ENCODE assay signal across 25 cellular contexts in genomic region chr2:181686566-181687185, GRCh38. TPM values are rescaled to one million over a fixed set of nuclear protein-coding genes. Genes with fewer than 3 reads are reported as not detected.
DNase-seq lines count a peak whose midpoint lies in the region; ATAC-seq, FAIRE-seq and TF ChIP-seq lines count a peak whose summit lies in the region.
"Had no signal": no experiment of that assay in that cellular context is flagged by ENCODE, and none has a peak within 500 bp of the region (broad histone marks: within the 10 kb centered on the region; RNA-seq: fewer than 3 reads in every experiment).

No MANE protein-coding gene starts in this region.

- DNase-seq in COR-L47 (lab: John Stamatoyannopoulos, UW) (peak; percentile 76), GM18507 (ENCODE audit: extremely low spot score, insufficient read length, low read depth) (no peak), NCI-H146 (lab: John Stamatoyannopoulos, UW) (peak; percentile 82), HCEC 1CT (no peak), upper lobe of right lung (no peak), T-helper 9 cell (no peak)
- no peak for DNase-seq in naive thymus-derived CD8-positive, alpha-beta T cell
- DNase-seq: activated CD4-positive, alpha-beta T cell treated with anti-CD3 and anti-CD28 coated beads, Interleukin-2, amount 10 ng/mL, durations not matched to agents 24 days and 14 days; activated naive CD8-positive, alpha-beta T cell treated with anti-CD3 and anti-CD28 coated beads for 36 hours; heart left ventricle; left cardiac atrium; naive B cell; NCI-H526 treated with DMSO at 0.1 percent for 48 hours; SJCRH30; spleen; stimulated activated CD4-positive, alpha-beta T cell treated with anti-CD3 and anti-CD28 coated beads, Interleukin-4, amount 100 ng/mL, for 1 hour; stimulated activated naive CD4-positive, alpha-beta T cell; T-helper 1 cell had no signal

- intact Hi-C loops in upper lobe of right lung (cut with DNase I), result no loop called here

- no peaks in the 10 kb centered on the region for H3K27me3 ChIP-seq in OCI-LY3 (ENCODE audit: low read depth, low read length)
- H3K27me3 ChIP-seq in upper lobe of right lung, result peaks cover 54% of the 10 kb centered on the region
- H3K27me3 ChIP-seq: SJCRH30 had no signal

- no peak for ATAC-seq in upper lobe of right lung
- no peak for ATAC-seq in naive thymus-derived CD8-positive, alpha-beta T cell
- ATAC-seq: heart left ventricle, left cardiac atrium had no signal

- no peak overlapping the region for H3K27ac Mint-ChIP-seq in naive thymus-derived CD8-positive, alpha-beta T cell
- H3K27ac Mint-ChIP-seq: activated CD4-positive, alpha-beta T cell treated with anti-CD3 and anti-CD28 coated beads, Interleukin-2, amount 10 ng/mL, durations not matched to agents 24 days and 14 days; activated naive CD8-positive, alpha-beta T cell treated with anti-CD3 and anti-CD28 coated beads for 36 hours; naive B cell had no signal

- peaks cover 0 to 5% (median 2%) of the 10 kb centered on the region in 3 donors for H3K36me3 Mint-ChIP-seq in naive thymus-derived CD8-positive, alpha-beta T cell
- H3K36me3 Mint-ChIP-seq: activated naive CD8-positive, alpha-beta T cell treated with anti-CD3 and anti-CD28 coated beads for 36 hours had no signal

- H3K9me3 ChIP-seq in OCI-LY3 (ENCODE audit: insufficient read depth, low read length) (no peaks in the 10 kb centered on the region), upper lobe of right lung (no peaks in the 10 kb centered on the region)
- H3K9me3 ChIP-seq: heart left ventricle, SJCRH30, thoracic aorta had no signal

- H3K36me3 ChIP-seq in OCI-LY3 (replicated peaks; ENCODE audit: low read depth, low read length) (no peaks in the 10 kb centered on the region), upper lobe of right lung (no peaks in the 10 kb centered on the region)
- H3K36me3 ChIP-seq: heart left ventricle, SJCRH30, spleen, thoracic aorta had no signal

- H3K4me3 Mint-ChIP-seq in naive thymus-derived CD8-positive, alpha-beta T cell, result no peak overlapping the region
- H3K4me3 Mint-ChIP-seq: activated CD4-positive, alpha-beta T cell treated with anti-CD3 and anti-CD28 coated beads, Interleukin-2, amount 10 ng/mL, durations not matched to agents 24 days and 14 days; activated naive CD8-positive, alpha-beta T cell treated with anti-CD3 and anti-CD28 coated beads for 36 hours; central memory CD8-positive, alpha-beta T cell had no signal

- no peak overlapping the region for H3K9ac ChIP-seq in OCI-LY3 (ENCODE audit: low read length)

- no peak overlapping the region for H2AFZ ChIP-seq in OCI-LY3 (ENCODE audit: low read depth, low read length)

- TF ChIP-seq CTCF in OCI-LY3 (IDR thresholded peaks at IDR 0.05; ENCODE audit: low read depth, low read length), result no peak
- TF ChIP-seq CTCF in upper lobe of right lung (IDR thresholded peaks at IDR 0.05), result no peak

- POLR2A ChIA-PET in naive thymus-derived CD8-positive, alpha-beta T cell (lab: Charles Lee), result no interaction called here

- no peaks in the 10 kb centered on the region for H4K20me1 ChIP-seq in OCI-LY3 (ENCODE audit: insufficient read depth, low read length)

- peaks cover 44 to 87% (median 63%) of the 10 kb centered on the region in 5 donors for H3K27me3 Mint-ChIP-seq in naive thymus-derived CD8-positive, alpha-beta T cell

- H3K4me1 ChIP-seq in OCI-LY3 (ENCODE audit: low read length) (peaks cover 56% of the 10 kb centered on the region), upper lobe of right lung (no peaks in the 10 kb centered on the region)
- H3K4me1 ChIP-seq: SJCRH30 had no signal

- peaks cover 22 to 35% (median 30%) of the 10 kb centered on the region in 4 donors for H3K4me1 Mint-ChIP-seq in naive thymus-derived CD8-positive, alpha-beta T cell

- peaks cover 0 to 5% (median 0%) of the 10 kb centered on the region in 9 donors for H3K9me3 Mint-ChIP-seq in naive thymus-derived CD8-positive, alpha-beta T cell
- H3K9me3 Mint-ChIP-seq: activated naive CD8-positive, alpha-beta T cell treated with anti-CD3 and anti-CD28 coated beads for 36 hours; central memory CD8-positive, alpha-beta T cell had no signal

- H3K79me2 ChIP-seq in OCI-LY3 (ENCODE audit: low read length), result no peaks in the 10 kb centered on the region

- H3K27ac ChIP-seq in OCI-LY3 (ENCODE audit: low read length) (no peak overlapping the region), upper lobe of right lung (no peak overlapping the region)
- H3K27ac ChIP-seq: heart left ventricle, SJCRH30, spleen, thoracic aorta had no signal

- H3K4me2 ChIP-seq in OCI-LY3 (ENCODE audit: low read length), result peak overlapping the region; percentile 70

- FAIRE-seq in GM18507 (lab: Jason Lieb, UNC), result peak; percentile 35
- FAIRE-seq: GM19239, RCC 7860 had no signal

- H3K4me3 ChIP-seq in OCI-LY3 (ENCODE audit: low read length), result peak overlapping the region; percentile 37; the same call in 1 of the 2 replicates
- no peak overlapping the region for H3K4me3 ChIP-seq in upper lobe of right lung
- H3K4me3 ChIP-seq: heart left ventricle, SJCRH30, spleen, thoracic aorta had no signal

RNA-seq across cellular contexts. Expression of gene NEUROD1, which starts 6.4 kb away (rescaled TPM):
- not detected for total RNA-seq in upper lobe of right lung
- not detected for total RNA-seq in naive thymus-derived CD8-positive, alpha-beta T cell
- not detected for polyA plus RNA-seq in naive thymus-derived CD8-positive, alpha-beta T cell
- total RNA-seq: activated CD4-positive, alpha-beta T cell treated with anti-CD3 and anti-CD28 coated beads, Interleukin-2, amount 10 ng/mL, durations not matched to agents 24 days and 14 days; heart left ventricle; left cardiac atrium; mesenteric fat pad; osteoblast; SJCRH30; spleen; thoracic aorta had no signal
- polyA plus RNA-seq: heart left ventricle had no signal

RNA-seq across cellular contexts. Expression of gene CERKL, which starts 29.8 kb away (rescaled TPM):
- 0.29 TPM for total RNA-seq in upper lobe of right lung
- total RNA-seq in naive thymus-derived CD8-positive, alpha-beta T cell, result not detected
- 10 to 100 TPM; 11.7 to 16.7 (median 13.4) TPM for polyA plus RNA-seq in naive thymus-derived CD8-positive, alpha-beta T cell
- total RNA-seq: heart left ventricle, left cardiac atrium, mesenteric fat pad, osteoblast, SJCRH30, thoracic aorta had no signal
- polyA plus RNA-seq: heart left ventricle had no signal

Comparison
In these comparisons a context has a peak if more than half of its experiments do, and no peak if none do; other contexts are left out.
1. DNase-seq: peak in COR-L47 (single experiment) and NCI-H146 (single experiment); none in GM18507 (single experiment), HCEC 1CT (single experiment), upper lobe of right lung (single experiment), T-helper 9 cell (single experiment) and naive thymus-derived CD8-positive, alpha-beta T cell (0 of 10).